Comparison of ENCODE assay signal across 8 cellular contexts in genomic region chr3:190863119-190863465, GRCh38. TPM values are rescaled to one million over a fixed set of nuclear protein-coding genes. Genes with fewer than 3 reads are reported as not detected.
DNase-seq lines count a peak whose midpoint lies in the region; ATAC-seq and TF ChIP-seq lines count a peak whose summit lies in the region.

No MANE protein-coding gene starts in this region.

- ATAC-seq in CD8-positive, alpha-beta T cell = no peak

- peak overlapping the region; percentile 50 for H3K4me3 Mint-ChIP-seq in CD8-positive, alpha-beta T cell
- peak overlapping the region; percentile 88 for H3K4me3 Mint-ChIP-seq in neural progenitor cell

- no peak for DNase-seq in CD8-positive, alpha-beta T cell
- DNase-seq in M059J (ENCODE audit: low read depth) (peak; percentile 8), epithelial cell of esophagus (ENCODE audit: low read depth) (peak; percentile 24), neural progenitor cell (ENCODE audit: low spot score) (no peak), G401 (ENCODE audit: low spot score) (no peak), SKM-1 (lab: John Stamatoyannopoulos, UW; ENCODE audit: unreplicated experiment) (no peak), activated gamma-delta T cell (lab: John Stamatoyannopoulos, UW) (no peak), NCI-H1092 (lab: John Stamatoyannopoulos, UW) (no peak)

- no peaks in the 10 kb centered on the region for H3K36me3 ChIP-seq in CD8-positive, alpha-beta T cell (ENCODE audit: insufficient read depth, low read length)
- H3K36me3 ChIP-seq in neural progenitor cell = no peaks in the 10 kb centered on the region

- peaks cover 3% of the 10 kb centered on the region for H3K4me1 ChIP-seq in CD8-positive, alpha-beta T cell (ENCODE audit: insufficient read depth, low read length)
- H3K4me1 ChIP-seq in neural progenitor cell = no peaks in the 10 kb centered on the region

- no peaks in the 10 kb centered on the region for H3K36me3 Mint-ChIP-seq in CD8-positive, alpha-beta T cell
- H3K36me3 Mint-ChIP-seq in neural progenitor cell = no peaks in the 10 kb centered on the region

- H3K27ac Mint-ChIP-seq in CD8-positive, alpha-beta T cell = no peak overlapping the region
- no peak overlapping the region for H3K27ac Mint-ChIP-seq in neural progenitor cell

- H3K79me2 ChIP-seq in neural progenitor cell (ENCODE audit: low read depth) = no peaks in the 10 kb centered on the region

- peak overlapping the region; percentile 74 for H2AFZ ChIP-seq in neural progenitor cell (replicated peaks)

- peaks cover 11% of the 10 kb centered on the region for H3K4me1 Mint-ChIP-seq in CD8-positive, alpha-beta T cell (ENCODE audit: low read depth)
- H3K4me1 Mint-ChIP-seq in neural progenitor cell = peaks cover 8% of the 10 kb centered on the region

- H3K27me3 Mint-ChIP-seq in CD8-positive, alpha-beta T cell (ENCODE audit: low read depth) = peaks cover 33% of the 10 kb centered on the region
- peaks cover 11% of the 10 kb centered on the region for H3K27me3 Mint-ChIP-seq in neural progenitor cell (ENCODE audit: insufficient read depth, low read depth)

- H4K20me1 ChIP-seq in neural progenitor cell (ENCODE audit: low read depth) = no peaks in the 10 kb centered on the region

- H3F3A ChIP-seq in neural progenitor cell (ENCODE audit: low read depth) = no peaks in the 10 kb centered on the region

- TF ChIP-seq CTCF in CD8-positive, alpha-beta T cell (IDR thresholded peaks at IDR 0.05) = no peak
- TF ChIP-seq CTCF in epithelial cell of esophagus (IDR thresholded peaks at IDR 0.05; ENCODE audit: insufficient read depth, low read depth, low read length, missing control alignments) (no peak), neural progenitor cell (IDR thresholded peaks at IDR 0.05) (no peak)

- CTCF ChIA-PET in CD8-positive, alpha-beta T cell (lab: Charles Lee) = no interaction called here

- intact Hi-C loops in CD8-positive, alpha-beta T cell (cut with DNase I, micrococcal nuclease) = no loop called here

- H3K4me3 ChIP-seq in CD8-positive, alpha-beta T cell (ENCODE audit: low read depth, low read length) = peak overlapping the region; percentile 13
- H3K4me3 ChIP-seq in epithelial cell of esophagus (ENCODE audit: low read length) = peak overlapping the region; percentile 67
- H3K4me3 ChIP-seq in neural progenitor cell = peak overlapping the region; percentile 66

- H3K9ac ChIP-seq in neural progenitor cell = no peak overlapping the region

- POLR2A ChIA-PET in CD8-positive, alpha-beta T cell (lab: Charles Lee) = no interaction called here

- H3K9me3 Mint-ChIP-seq in CD8-positive, alpha-beta T cell = no peaks in the 10 kb centered on the region
- peaks cover 2% of the 10 kb centered on the region for H3K9me3 Mint-ChIP-seq in neural progenitor cell

- H3K9me3 ChIP-seq in CD8-positive, alpha-beta T cell (ENCODE audit: low read length) = no peaks in the 10 kb centered on the region
- no peaks in the 10 kb centered on the region for H3K9me3 ChIP-seq in neural progenitor cell (ENCODE audit: low read depth)

- peaks cover 6% of the 10 kb centered on the region for H3K27me3 ChIP-seq in CD8-positive, alpha-beta T cell (ENCODE audit: insufficient read depth, low read length)
- peaks cover 72% of the 10 kb centered on the region for H3K27me3 ChIP-seq in neural progenitor cell

- in situ Hi-C loops in G401 (cut with HindIII; ENCODE audit: low sequenced_read_pairs) = no loop called here

- H3K4me2 ChIP-seq in neural progenitor cell = peak overlapping the region; percentile 83

- H3K27ac ChIP-seq in CD8-positive, alpha-beta T cell (ENCODE audit: low read depth, low read length) = no peak overlapping the region
- H3K27ac ChIP-seq in neural progenitor cell = no peak overlapping the region

RNA-seq across cellular contexts. Expression of gene GMNC, which starts 0.6 kb away (rescaled TPM):
- total RNA-seq in CD8-positive, alpha-beta T cell = not detected
- 0.02 and 0.07 TPM in 2 replicates for total RNA-seq in M059J (2014; rRNA removed; shearing (Covaris generic))
- total RNA-seq in neural progenitor cell (ENCODE audit: low replicate concordance) = not detected in 2 replicates
- 0.03 and 0.55 TPM in 2 replicates for total RNA-seq in G401 (2014; rRNA removed; shearing (Covaris generic))

Comparison
In these comparisons a context has a peak if more than half of its experiments do, and no peak if none do; other contexts are left out.
1. DNase-seq: peak in M059J (single experiment) and epithelial cell of esophagus (single experiment); none in CD8-positive, alpha-beta T cell (0 of 7), neural progenitor cell (single experiment), G401 (single experiment), SKM-1 (single experiment), activated gamma-delta T cell (single experiment) and NCI-H1092 (single experiment).
2. H3K4me3 ChIP-seq: peak in every context shown above with its lines; median percentile 67 in epithelial cell of esophagus; 66 in neural progenitor cell; 13 in CD8-positive, alpha-beta T cell.